8 cellular contexts compared by ENCODE assay signal in genomic region chr5:157148734-157149615, GRCh38. TPM values are rescaled to one million over a fixed set of nuclear protein-coding genes. Genes with fewer than 3 reads are reported as not detected.
DNase-seq lines count a peak whose midpoint lies in the region; ATAC-seq and TF ChIP-seq lines count a peak whose summit lies in the region.

No MANE protein-coding gene starts in this region.

- H3K4me3 ChIP-seq in AG04450 (ENCODE audit: low read depth, low read length), result no peak overlapping the region

- H3K27me3 ChIP-seq in AG04450 (ENCODE audit: control insufficient read depth, insufficient read depth, low read length), result no peaks in the 10 kb centered on the region

- no peaks in the 10 kb centered on the region for H3K9me3 Mint-ChIP-seq in naive B cell

- no peak overlapping the region for H3K27ac ChIP-seq in AG04450 (ENCODE audit: low read depth, low read length)

- H3K36me3 Mint-ChIP-seq in naive B cell, result no peaks in the 10 kb centered on the region

- peak overlapping the region in 2 of 6 donors; percentile 20 to 41 for H3K27ac Mint-ChIP-seq in naive B cell

- peaks cover 6 to 7% (median 6%) of the 10 kb centered on the region in 3 donors for H3K4me1 Mint-ChIP-seq in naive B cell

- ATAC-seq in GM18511 (IDR thresholded peaks at IDR 0.05; ENCODE audit: unreplicated experiment), result peak; percentile 83
- ATAC-seq in HG03378 (IDR thresholded peaks at IDR 0.05; ENCODE audit: unreplicated experiment), result peak; percentile 57
- peak; percentile 77 to 89 for ATAC-seq in naive B cell (ENCODE audit: low read depth in 2 of 2)

- POLR2A ChIA-PET in AG04450 (lab: Yijun Ruan, JAX), result no interaction called here

- peak; percentile 95 for TF ChIP-seq CTCF in AG04450 (IDR thresholded peaks at IDR 0.05; ENCODE audit: low read depth, low read length)

- H3K27me3 Mint-ChIP-seq in naive B cell, result no peaks in the 10 kb centered on the region

- H3K9me3 ChIP-seq in AG04450 (ENCODE audit: control insufficient read depth, insufficient read depth, low read length), result no peaks in the 10 kb centered on the region

- H3K4me3 Mint-ChIP-seq in naive B cell, result peak overlapping the region in 1 of 8 donors; percentile 67

- CTCF ChIA-PET in AG04450 (lab: Charles Lee), result interaction anchor here (0.5 to 2.5 kb wide), 20 partner anchors 9 to 594 kb away, joined by 3 to 16 read pairs (median 6); partner anchors contain the start of genes LSM11 and THG1L

- DNase-seq in AG04450 (ENCODE audit: low read depth, low spot score) (no peak), NOMO-1 (lab: John Stamatoyannopoulos, UW; ENCODE audit: unreplicated experiment in 2 of 2) (peak; percentile 44 to 50), epidermal melanocyte (ENCODE audit: insufficient read length, low spot score) (peak; percentile 81), naive B cell (peak; percentile 65)
- DNase-seq in activated CD8-positive, alpha-beta memory T cell treated with anti-CD3 and anti-CD28 coated beads, Interleukin-2, amount 50 U/mL, for 1 hour (ENCODE audit: extremely low read depth), result peak; percentile 60
- peak; percentile 46 to 88 (median 66) for DNase-seq in stimulated activated naive CD4-positive, alpha-beta T cell (lab: John Stamatoyannopoulos, UW)

RNA-seq across cellular contexts. Expression of gene MED7, which starts 6.3 kb away (rescaled TPM):
- 12.9 and 16.4 TPM in 2 replicates for polyA plus RNA-seq in AG04450 (2011; rRNA removed)
- 3.5 and 7.1 TPM in 2 replicates for polyA minus RNA-seq in AG04450 (2011; rRNA and poly(A)+ RNA removed)
- 10 to 100 TPM; 15.9 to 22.3 (median 20.1) TPM for polyA plus RNA-seq in naive B cell (ENCODE audit: low read depth in 6 of 6)

RNA-seq across cellular contexts. Expression of gene GARIN3, which starts 17.1 kb away (rescaled TPM):
- polyA plus RNA-seq in AG04450 (2011; rRNA removed) (not detected in 2 replicates), naive B cell (ENCODE audit: low read depth in 6 of 6) (not detected)
- not detected in 2 replicates for polyA minus RNA-seq in AG04450 (2011; rRNA and poly(A)+ RNA removed)

RNA-seq across cellular contexts. Expression of gene ITK, which starts 31.7 kb away (rescaled TPM):
- not detected in 2 replicates for polyA plus RNA-seq in AG04450 (2011; rRNA removed)
- polyA minus RNA-seq in AG04450 (2011; rRNA and poly(A)+ RNA removed), result not detected in 2 replicates
- polyA plus RNA-seq in naive B cell (ENCODE audit: low read depth in 6 of 6), result 1 to 10 TPM in 1 of 6 donors, under 1 TPM in 5; 0.35 to 1.4 (median 0.45) TPM

RNA-seq across cellular contexts. Expression of gene HAVCR2, which starts 40.1 kb away (rescaled TPM):
- not detected in 2 replicates for polyA plus RNA-seq in AG04450 (2011; rRNA removed)
- polyA minus RNA-seq in AG04450 (2011; rRNA and poly(A)+ RNA removed), result not detected in 2 replicates
- polyA plus RNA-seq in naive B cell (ENCODE audit: low read depth in 6 of 6), result 1 to 10 TPM in 1 of 6 donors, under 1 TPM in 4, not detected in 1; 0.27 to 2.5 (median 0.53) TPM
